Comparison of ENCODE assay signal across 10 cellular contexts in genomic region chr2:143575340-143575739, GRCh38.
DNase-seq lines count a peak whose midpoint lies in the region; ATAC-seq and TF ChIP-seq lines count a peak whose summit lies in the region.
"Had no signal": no experiment of that assay in that cellular context is flagged by ENCODE, and none has a peak within 500 bp of the region (broad histone marks: within the 10 kb centered on the region; RNA-seq: fewer than 3 reads in every experiment).

No MANE protein-coding gene starts in this region.

- in situ Hi-C loops in mammary epithelial cell (cut with MboI; ENCODE audit: low sequenced_read_pairs in 2 of 2), result no loop called here

- ATAC-seq in GM21786 (IDR thresholded peaks at IDR 0.05; ENCODE audit: unreplicated experiment), result no peak

- H3K27ac Mint-ChIP-seq in neural crest cell (ENCODE audit: unreplicated experiment), result no peak overlapping the region

- H3K4me3 ChIP-seq in GM06990 (replicated peaks; ENCODE audit: low read depth, low read length) (no peak overlapping the region), mammary epithelial cell (replicated peaks in 1 of 3; ENCODE audit: insufficient read depth in 1 of 3, low read depth in 2 of 3, low read length in 3 of 3) (no peak overlapping the region)

- dilution Hi-C loops in mammary epithelial cell (cut with HindIII; ENCODE audit: low sequenced_read_pairs), result no loop called here

- no peaks in the 10 kb centered on the region for H3K79me2 ChIP-seq in mammary epithelial cell (ENCODE audit: insufficient read depth, low read length)

- no peaks in the 10 kb centered on the region for H4K20me1 ChIP-seq in mammary epithelial cell (ENCODE audit: insufficient read depth, low read length)

- CTCF ChIA-PET in mammary epithelial cell (lab: Charles Lee; ENCODE audit: low non-redundant PET), result no interaction called here

- H2AFZ ChIP-seq in mammary epithelial cell (ENCODE audit: low read depth, low read length), result no peak overlapping the region

- intact Hi-C loops in mammary epithelial cell (cut with micrococcal nuclease), result no loop called here

- no peak for DNase-seq in GM06990 (ENCODE audit: extremely low read depth, insufficient read length)
- DNase-seq in LHCN-M2 (ENCODE audit: low read depth), result peak; percentile 22
- DNase-seq in mammary epithelial cell, result no peak
- DNase-seq in neural crest cell (ENCODE audit: low read depth, low spot score), result no peak
- DNase-seq in NCI-H2227 treated with DMSO at 0.1 percent for 48 hours (lab: John Stamatoyannopoulos, UW), result no peak
- no peak for DNase-seq in AG08395 (ENCODE audit: low spot score)
- no peak for DNase-seq in LoVo (ENCODE audit: low spot score)
- DNase-seq: activated effector memory CD4-positive, alpha-beta T cell treated with anti-CD3 and anti-CD28 coated beads, Interleukin-2, amount 50 U/mL, for 16 hours; NCI-H1048 had no signal

- WGBS in mammary epithelial cell (ENCODE audit: low coverage, missing lambda C conversion rate), result 86% methylated on average over 2 of the region's 3 CpGs

- H3K27me3 Mint-ChIP-seq in neural crest cell (ENCODE audit: low read depth), result no peaks in the 10 kb centered on the region

- no peaks in the 10 kb centered on the region for H3K36me3 Mint-ChIP-seq in neural crest cell (ENCODE audit: low read depth)

- no peak overlapping the region for H3K4me2 ChIP-seq in mammary epithelial cell (ENCODE audit: insufficient read depth, low read depth, low read length)

- H3K36me3 ChIP-seq in GM06990 (ENCODE audit: control insufficient read depth, insufficient read depth, low read length), result no peaks in the 10 kb centered on the region
- H3K36me3 ChIP-seq in mammary epithelial cell (ENCODE audit: insufficient read depth, low read length), result no peaks in the 10 kb centered on the region

- no TSS peak for BruUV-seq in mammary epithelial cell (replicated peaks; lab: Mats Ljungman, UMichigan)

- H3K4me1 Mint-ChIP-seq in neural crest cell, result peaks cover 10% of the 10 kb centered on the region

- H3K4me1 ChIP-seq in mammary epithelial cell (ENCODE audit: insufficient read depth, low read length), result no peaks in the 10 kb centered on the region

- H3K27me3 ChIP-seq in GM06990 (replicated peaks; ENCODE audit: control insufficient read depth, insufficient read depth, low read length), result no peaks in the 10 kb centered on the region
- peaks cover 3% of the 10 kb centered on the region for H3K27me3 ChIP-seq in mammary epithelial cell (ENCODE audit: insufficient read depth, low read length)

- no peaks in the 10 kb centered on the region for H3K9me3 ChIP-seq in mammary epithelial cell (replicated peaks; ENCODE audit: insufficient read depth, low read length)

- H3K9me3 Mint-ChIP-seq in neural crest cell, result no peaks in the 10 kb centered on the region

- no peak overlapping the region for H3K9ac ChIP-seq in mammary epithelial cell (ENCODE audit: insufficient read depth, low read length)

- H3K4me3 Mint-ChIP-seq in neural crest cell, result no peak overlapping the region

- H3K27ac ChIP-seq in mammary epithelial cell (ENCODE audit: insufficient read depth, low read depth, low read length), result no peak overlapping the region

- TF ChIP-seq CTCF in GM06990 (IDR thresholded peaks at IDR 0.05; ENCODE audit: insufficient read depth, low read length, poor library complexity, severe bottlenecking), result peak; percentile 45
- peak; percentile 29 to 60 for TF ChIP-seq CTCF in mammary epithelial cell (conservative IDR thresholded peaks at IDR 0.05 in 1 of 2, IDR thresholded peaks at IDR 0.05 in 1 of 2; ENCODE audit: extremely low read depth in 1 of 2, insufficient read depth in 1 of 2, low read depth in 1 of 2, low read length in 2 of 2)
- TF ChIP-seq CTCF in neural crest cell (conservative IDR thresholded peaks at IDR 0.05), result peak; percentile 52
